ENCODE assay signal across 13 cellular contexts in the genomic region with DNA sequence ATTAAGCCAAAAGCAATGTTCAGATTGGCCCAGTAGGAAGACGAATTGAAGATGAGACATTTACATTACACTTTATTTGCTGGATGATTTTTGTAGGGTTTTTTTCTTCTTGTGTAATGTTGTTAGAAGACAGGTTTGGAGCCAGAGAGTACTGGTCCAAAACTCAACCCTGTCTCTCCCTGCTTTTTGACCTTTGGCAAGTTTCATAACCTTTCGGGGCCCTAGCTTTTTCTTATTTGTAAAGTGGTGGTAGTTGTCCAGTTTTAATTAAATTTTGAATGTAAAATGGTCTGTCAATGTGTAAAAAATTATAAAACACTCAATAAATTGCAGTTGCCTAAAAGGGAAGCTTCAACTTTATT. TPM values are rescaled to one million over a fixed set of nuclear protein-coding genes. Genes with fewer than 3 reads are reported as not detected.
A peak's percentile ranks its signal among the peaks of the same experiment; 100 is the strongest.
DNase-seq lines count a peak whose midpoint lies in the region; ATAC-seq and TF ChIP-seq lines count a peak whose summit lies in the region.
"Had no signal": no experiment of that assay in that cellular context is flagged by ENCODE, and none has a peak within 500 bp of the region (broad histone marks: within the 10 kb centered on the region; RNA-seq: fewer than 3 reads in every experiment).

No MANE protein-coding gene starts in this region.

- DNase-seq in Right ventricle myocardium superior (no peak), Right ventricle myocardium inferior (ENCODE audit: missing footprints) (no peak), right cardiac atrium (no peak), NCI-H187 treated with DMSO at 0.1 percent for 48 hours (lab: John Stamatoyannopoulos, UW) (no peak), T-helper 2 cell (no peak)
- no peak for DNase-seq in activated T-cell treated with anti-CD3 and anti-CD28 coated beads, Interleukin-2, amount 50 U/mL, for 48 hours
- DNase-seq: activated CD8-positive, alpha-beta memory T cell treated with anti-CD3 and anti-CD28 coated beads, Interleukin-2, amount 50 U/mL, for 48 hours; Calu3; GOT3; NCI-H1417 treated with DMSO at 0.1 percent for 48 hours; stimulated activated CD4-positive, alpha-beta T cell treated with anti-CD3 and anti-CD28 coated beads, Interleukin-4, amount 100 ng/mL, for 4 hours had no signal

- H3K4me1 ChIP-seq in right cardiac atrium (ENCODE audit: control insufficient read depth, insufficient read depth, low read length) (peaks cover 16% of the 10 kb centered on the region), parathyroid adenoma (peaks cover 12% of the 10 kb centered on the region), urinary bladder (ENCODE audit: insufficient read depth) (peaks cover 10% of the 10 kb centered on the region)

- no peak for TF ChIP-seq CTCF in parathyroid adenoma (IDR thresholded peaks at IDR 0.05)

- H3K27me3 ChIP-seq in right cardiac atrium (ENCODE audit: control insufficient read depth, insufficient read depth) (no peaks in the 10 kb centered on the region), parathyroid adenoma (ENCODE audit: control insufficient read depth, insufficient read depth, low read length) (no peaks in the 10 kb centered on the region)

- peaks cover 15% of the 10 kb centered on the region for H3K79me2 ChIP-seq in parathyroid adenoma

- H3K9me3 ChIP-seq in right cardiac atrium (ENCODE audit: control insufficient read depth, low read length) (no peaks in the 10 kb centered on the region), parathyroid adenoma (ENCODE audit: control insufficient read depth, low read length) (no peaks in the 10 kb centered on the region)

- ATAC-seq in Right ventricle myocardium superior (ENCODE audit: poor library complexity) (peak; percentile 14), Right ventricle myocardium inferior (no peak), right cardiac atrium (no peak)

- H3K4me2 ChIP-seq in parathyroid adenoma (ENCODE audit: low read length) = no peak overlapping the region

- H2AFZ ChIP-seq in parathyroid adenoma = no peak overlapping the region

- no peak overlapping the region for H3K4me3 ChIP-seq in right cardiac atrium (ENCODE audit: low read length)
- no peak overlapping the region for H3K4me3 ChIP-seq in parathyroid adenoma (ENCODE audit: low read depth, low read length)
- no peak overlapping the region for H3K4me3 ChIP-seq in urinary bladder (ENCODE audit: low read depth, low read length)

- H3K36me3 ChIP-seq in parathyroid adenoma (ENCODE audit: control insufficient read depth, insufficient read depth, low read length) (no peaks in the 10 kb centered on the region), urinary bladder (ENCODE audit: insufficient read depth) (no peaks in the 10 kb centered on the region)

- WGBS in right cardiac atrium = 5% methylated on average over 2 of the region's 2 CpGs
- WGBS in urinary bladder = 48% methylated on average over 2 of the region's 2 CpGs

- no peak overlapping the region for H3K9ac ChIP-seq in parathyroid adenoma

- intact Hi-C loops in Right ventricle myocardium superior (cut with DNase I) = no loop called here
- intact Hi-C loops in Right ventricle myocardium inferior (cut with DNase I) = no loop called here
- intact Hi-C loops in right cardiac atrium (cut with DNase I) = no loop called here

- H3K27ac ChIP-seq in right cardiac atrium (ENCODE audit: low read length) (peak overlapping the region; percentile 2), parathyroid adenoma (peak overlapping the region; percentile 32), urinary bladder (ENCODE audit: low read depth) (peak overlapping the region; percentile 23)

RNA-seq across cellular contexts. Expression of a gene that starts 29.5 kb away (rescaled TPM):
- total RNA-seq in Right ventricle myocardium superior (13.5 TPM), Right ventricle myocardium inferior (12.2 TPM), right cardiac atrium (10 to 100 TPM; 17.1 to 24.7 (median 19.6) TPM), urinary bladder (82.3 TPM)
- polyA plus RNA-seq in right cardiac atrium (11.5 TPM), urinary bladder (17.6 TPM)
